ENCODE assay signal across 28 cellular contexts in genomic region chr14:50387543-50387942, GRCh38.
"Had no signal": no experiment of that assay in that cellular context is flagged by ENCODE, and none has a peak within 500 bp of the region (broad histone marks: within the 10 kb centered on the region; RNA-seq: fewer than 3 reads in every experiment).

No MANE protein-coding gene starts in this region.

- H3K4me2 ChIP-seq: neural progenitor cell, smooth muscle cell had no signal

- H3K79me2 ChIP-seq: parathyroid adenoma had no signal

- ATAC-seq: naive thymus-derived CD4-positive, alpha-beta T cell; natural killer cell; right cardiac atrium; sciatic nerve; stimulated activated effector memory CD8-positive, alpha-beta T cell treated with anti-CD3 and anti-CD28 coated beads, Interleukin-12 subunit alpha, Interleukin-12 subunit beta, amount 100 ng/mL, for 72 hours; stimulated activated naive B cell treated with anti-CD40 and anti-IgM and Interleukin-4, amounts not matched to agents 10 μg/mL and 1 μg/mL and 100 μg/mL, for 72 hours had no signal

- H3K27me3 ChIP-seq: neural progenitor cell, ovary, spleen, stomach, thyroid gland, tibial nerve, upper lobe of left lung, vagina had no signal

- H3K36me3 ChIP-seq: neural progenitor cell, ovary, spleen, stomach, thoracic aorta, thyroid gland, upper lobe of left lung, vagina had no signal

- H2AFZ ChIP-seq: neural progenitor cell, parathyroid adenoma had no signal

- H3K27ac ChIP-seq: neural progenitor cell, skin epidermis, thoracic aorta, thyroid gland, tibial nerve, vagina had no signal

- H3K9me3 ChIP-seq: ovary, spleen, stomach, thoracic aorta, thyroid gland, tibial nerve, upper lobe of left lung, vagina had no signal

- H3K4me1 ChIP-seq: thyroid gland had no signal

- H3K9ac ChIP-seq: neural progenitor cell, parathyroid adenoma had no signal

- FAIRE-seq: urothelium cell line had no signal

- H3K4me3 ChIP-seq: neural progenitor cell, ovary, skin epidermis, smooth muscle cell, spleen, stomach, thoracic aorta, thyroid gland, tibial nerve, upper lobe of left lung had no signal

- DNase-seq: naive thymus-derived CD4-positive, alpha-beta T cell; natural killer cell; occipital lobe; ovary; posterior cingulate gyrus; retina; right cardiac atrium; spleen; stimulated activated CD4-positive, alpha-beta T cell treated with anti-CD3 and anti-CD28 coated beads, Interleukin-12 subunit alpha, Interleukin-12 subunit beta, amount 100 ng/mL, for 4 hours; stimulated activated CD4-positive, alpha-beta T cell treated with anti-CD3 and anti-CD28 coated beads, Interleukin-1b, Interleukin-23, amount 100 ng/mL, for 48 hours; stimulated activated CD4-positive, alpha-beta T cell treated with anti-CD3 and anti-CD28 coated beads, Interleukin-2, amount 100 ng/mL, for 48 hours; stimulated activated CD4-positive, alpha-beta T cell treated with anti-CD3 and anti-CD28 coated beads, Interleukin-4, amount 100 ng/mL, for 24 hours; stimulated activated naive B cell treated with anti-CD40 and anti-IgM and Interleukin-4, amounts not matched to agents 10 μg/mL and 1 μg/mL and 100 μg/mL, for 72 hours; stimulated activated naive CD4-positive, alpha-beta T cell treated with Interleukin-2 at 50 U/mL for 16 hours; stomach; thyroid gland; trophoblast cell; upper lobe of left lung had no signal
